In genomic region chr10:111506266-111507034, GRCh38 we compare ENCODE assay signal across 23 cellular contexts.
"Had no signal": no experiment of that assay in that cellular context is flagged by ENCODE, and none has a peak within 500 bp of the region (broad histone marks: within the 10 kb centered on the region; RNA-seq: fewer than 3 reads in every experiment).

No MANE protein-coding gene starts in this region.

- H3K27ac ChIP-seq: epithelial cell of prostate, esophagus squamous epithelium, left ventricle myocardium inferior, lower lobe of right lung, pancreas, thyroid gland had no signal

- ATAC-seq: effector memory CD8-positive, alpha-beta T cell; lower lobe of right lung; natural killer cell; pancreas; right cardiac atrium had no signal

- H3K4me3 Mint-ChIP-seq: dendritic cell treated with granulocyte-macrophage colony-stimulating factor and Interleukin-4, amounts not matched to agents 40 ng/mL and 50 ng/mL, for 4 days; effector memory CD8-positive, alpha-beta T cell; immature natural killer cell; memory B cell; mesothelial cell of epicardium; natural killer cell; type B pancreatic cell had no signal

- H3K27me3 Mint-ChIP-seq: dendritic cell treated with granulocyte-macrophage colony-stimulating factor and Interleukin-4, amounts not matched to agents 40 ng/mL and 50 ng/mL, for 4 days had no signal

- H3K9me3 Mint-ChIP-seq: dendritic cell treated with granulocyte-macrophage colony-stimulating factor and Interleukin-4, amounts not matched to agents 40 ng/mL and 50 ng/mL, for 4 days; type B pancreatic cell had no signal

- H3K9me3 ChIP-seq: esophagus squamous epithelium, lower lobe of right lung, pancreas, thyroid gland had no signal

- H3K4me3 ChIP-seq: esophagus squamous epithelium, left ventricle myocardium inferior, lower lobe of right lung, pancreas, thyroid gland had no signal

- DNase-seq: cerebellar nuclear complex; effector memory CD8-positive, alpha-beta T cell; esophagus squamous epithelium; foreskin fibroblast; head of caudate nucleus; hippocampal formation; immature natural killer cell; left ventricle myocardium inferior; lower lobe of right lung; natural killer cell; occipital lobe; pancreas; right cardiac atrium; small intestine; stimulated activated CD4-positive, alpha-beta T cell treated with anti-CD3 and anti-CD28 coated beads, Interleukin-2, amount 100 ng/mL, for 48 hours; stimulated activated naive CD4-positive, alpha-beta T cell treated with Interleukin-2 at 50 U/mL for 16 hours; thyroid gland had no signal

- H3K36me3 ChIP-seq: esophagus squamous epithelium, left ventricle myocardium inferior, lower lobe of right lung, pancreas, thyroid gland had no signal

- H3K27ac Mint-ChIP-seq: dendritic cell treated with granulocyte-macrophage colony-stimulating factor and Interleukin-4, amounts not matched to agents 40 ng/mL and 50 ng/mL, for 4 days; effector memory CD8-positive, alpha-beta T cell; immature natural killer cell; memory B cell; mesothelial cell of epicardium; natural killer cell; progenitor cell of endocrine pancreas; type B pancreatic cell had no signal

- H3K4me1 ChIP-seq: esophagus squamous epithelium, left ventricle myocardium inferior, lower lobe of right lung, pancreas, thyroid gland had no signal

- H3K27me3 ChIP-seq: esophagus squamous epithelium, pancreas, thyroid gland had no signal

- H3K36me3 Mint-ChIP-seq: immature natural killer cell, mesothelial cell of epicardium, natural killer cell, type B pancreatic cell had no signal

- H3K4me1 Mint-ChIP-seq: immature natural killer cell, memory B cell, natural killer cell had no signal
